ENCODE assay signal across 11 cellular contexts in genomic region chr17:78665385-78665951, GRCh38.
DNase-seq lines count a peak whose midpoint lies in the region; ATAC-seq and TF ChIP-seq lines count a peak whose summit lies in the region.
"Had no signal": no experiment of that assay in that cellular context is flagged by ENCODE, and none has a peak within 500 bp of the region (broad histone marks: within the 10 kb centered on the region; RNA-seq: fewer than 3 reads in every experiment).

No MANE protein-coding gene starts in this region.

- CTCF ChIA-PET in Caco-2 (lab: Charles Lee) = interaction anchor here (0.6 to 1.9 kb wide), 2 partner anchors 169 to 389 kb away, joined by 6 read pairs; no protein-coding TSS in a partner anchor

- TF ChIP-seq EP300 in sigmoid colon (IDR thresholded peaks at IDR 0.05) = no peak
- no peak for TF ChIP-seq EP300 in esophagus muscularis mucosa (IDR thresholded peaks at IDR 0.05)

- POLR2A ChIA-PET in Caco-2 (lab: Charles Lee) = interaction anchor here (1.0 kb wide), 1 partner anchor 21 kb away, joined by 3 read pairs; no protein-coding TSS in a partner anchor

- H3K4me3 ChIP-seq in Caco-2 (ENCODE audit: low read depth, low read length) = no peak overlapping the region
- no peak overlapping the region for H3K4me3 ChIP-seq in RWPE2 (ENCODE audit: severe bottlenecking)
- H3K4me3 ChIP-seq in esophagus squamous epithelium = no peak overlapping the region
- no peak overlapping the region for H3K4me3 ChIP-seq in sigmoid colon
- H3K4me3 ChIP-seq in esophagus muscularis mucosa = no peak overlapping the region

- H3K9me3 ChIP-seq in Caco-2 = no peaks in the 10 kb centered on the region
- H3K9me3 ChIP-seq in RWPE2 (ENCODE audit: severe bottlenecking) = no peaks in the 10 kb centered on the region
- H3K9me3 ChIP-seq in esophagus squamous epithelium = no peaks in the 10 kb centered on the region
- no peaks in the 10 kb centered on the region for H3K9me3 ChIP-seq in sigmoid colon
- H3K9me3 ChIP-seq in esophagus muscularis mucosa = no peaks in the 10 kb centered on the region

- H3K27ac Mint-ChIP-seq in Caco-2 (ENCODE audit: unreplicated experiment) = peak overlapping the region; percentile 72

- no peak for TF ChIP-seq CTCF in Caco-2 (IDR thresholded peaks at IDR 0.05; ENCODE audit: insufficient read depth in 1 of 2, low read depth in 1 of 2, low read length in 1 of 2, severe bottlenecking in 1 of 2, unreplicated experiment in 1 of 2)
- no peak for TF ChIP-seq CTCF in RWPE2 (IDR thresholded peaks at IDR 0.05; ENCODE audit: poor library complexity, severe bottlenecking)
- TF ChIP-seq CTCF in esophagus squamous epithelium (IDR thresholded peaks at IDR 0.05) = no peak
- no peak for TF ChIP-seq CTCF in sigmoid colon (IDR thresholded peaks at IDR 0.05)
- no peak for TF ChIP-seq CTCF in esophagus muscularis mucosa (IDR thresholded peaks at IDR 0.05)

- BruUV-seq in Caco-2 (replicated peaks; lab: Mats Ljungman, UMichigan) = no TSS peak

- H3K4me3 Mint-ChIP-seq in Caco-2 (ENCODE audit: unreplicated experiment) = no peak overlapping the region

- peaks cover 11% of the 10 kb centered on the region for H3K36me3 Mint-ChIP-seq in Caco-2 (ENCODE audit: insufficient read depth, unreplicated experiment)

- H3K27ac ChIP-seq in RWPE2 (ENCODE audit: poor library complexity, severe bottlenecking) = peak overlapping the region; percentile 1
- H3K27ac ChIP-seq in esophagus squamous epithelium = peak overlapping the region in 3 of 4 donors; percentile 10 to 63 (median 23)
- peak overlapping the region in 3 of 4 donors; percentile 11 to 41 (median 24) for H3K27ac ChIP-seq in sigmoid colon
- H3K27ac ChIP-seq in esophagus muscularis mucosa (replicated peaks in 1 of 4) = peak overlapping the region in 2 of 4 donors; percentile 22 to 23
- H3K27ac ChIP-seq: foreskin keratinocyte had no signal

- no peak for ATAC-seq in RWPE2 (ENCODE audit: low read depth)
- ATAC-seq: foreskin keratinocyte had no signal

- intact Hi-C loops in Caco-2 (cut with micrococcal nuclease; ENCODE audit: unreplicated experiment) (no loop called here), esophagus squamous epithelium (cut with DNase I) (no loop called here), sigmoid colon (cut with DNase I) (no loop called here), esophagus muscularis mucosa (cut with DNase I) (no loop called here), head of caudate nucleus (cut with DNase I) (no loop called here)

- no peaks in the 10 kb centered on the region for H3K27me3 ChIP-seq in Caco-2 (replicated peaks; ENCODE audit: control insufficient read depth, insufficient read depth, low read length)
- H3K27me3 ChIP-seq in RWPE2 (ENCODE audit: insufficient read depth, poor library complexity, severe bottlenecking) = no peaks in the 10 kb centered on the region
- H3K27me3 ChIP-seq in esophagus squamous epithelium = no peaks in the 10 kb centered on the region
- H3K27me3 ChIP-seq in sigmoid colon = no peaks in the 10 kb centered on the region
- H3K27me3 ChIP-seq in esophagus muscularis mucosa = no peaks in the 10 kb centered on the region
- H3K27me3 ChIP-seq: foreskin keratinocyte had no signal

- H3K4me1 ChIP-seq in Caco-2 = peaks cover 33% of the 10 kb centered on the region
- peaks cover 31% of the 10 kb centered on the region for H3K4me1 ChIP-seq in RWPE2 (ENCODE audit: insufficient read depth, poor library complexity, severe bottlenecking)
- H3K4me1 ChIP-seq in esophagus squamous epithelium = peaks cover 12 to 45% (median 17%) of the 10 kb centered on the region in 3 donors
- peaks cover 0 to 8% (median 0%) of the 10 kb centered on the region in 4 donors for H3K4me1 ChIP-seq in sigmoid colon
- peaks cover 21 to 28% (median 23%) of the 10 kb centered on the region in 4 donors for H3K4me1 ChIP-seq in esophagus muscularis mucosa

- no peak for TF ChIP-seq POLR2A in esophagus squamous epithelium (IDR thresholded peaks at IDR 0.05)
- TF ChIP-seq POLR2A in sigmoid colon (IDR thresholded peaks at IDR 0.05) = no peak
- TF ChIP-seq POLR2A in esophagus muscularis mucosa (IDR thresholded peaks at IDR 0.05; ENCODE audit: low read depth) = no peak

- peaks cover 22% of the 10 kb centered on the region for H3K4me1 Mint-ChIP-seq in Caco-2 (ENCODE audit: low read depth, unreplicated experiment)

- no peak for DNase-seq in Caco-2
- DNase-seq in RWPE2 (ENCODE audit: low spot score) = no peak
- no peak for DNase-seq in esophagus squamous epithelium (lab: John Stamatoyannopoulos, UW)
- DNase-seq in sigmoid colon = no peak
- DNase-seq in GF-D8 (lab: John Stamatoyannopoulos, UW) = no peak
- no peak for DNase-seq in esophagus muscularis mucosa (ENCODE audit: extremely low spot score)
- DNase-seq in head of caudate nucleus = no peak
- DNase-seq: DMS 273 treated with DMSO at 0.1 percent for 48 hours, foreskin keratinocyte, HCEC 1CT, NCI-H2171 treated with DMSO at 0.1 percent for 48 hours had no signal

- no peaks in the 10 kb centered on the region for H3K27me3 Mint-ChIP-seq in Caco-2 (ENCODE audit: insufficient read depth, unreplicated experiment)

- H3K9me3 Mint-ChIP-seq in Caco-2 (ENCODE audit: unreplicated experiment) = no peaks in the 10 kb centered on the region

- WGBS in esophagus squamous epithelium, 2 donors = 56 to 70% methylated on average over 15 of the region's 15 CpGs
- 61 to 76% methylated on average over 15 of the region's 15 CpGs for WGBS in sigmoid colon, 2 donors
- WGBS in esophagus muscularis mucosa = 62% methylated on average over 15 of the region's 15 CpGs

- no peaks in the 10 kb centered on the region for H3K36me3 ChIP-seq in Caco-2 (ENCODE audit: control insufficient read depth, insufficient read depth, low read length)
- no peaks in the 10 kb centered on the region for H3K36me3 ChIP-seq in RWPE2 (ENCODE audit: low read depth)
- no peaks in the 10 kb centered on the region for H3K36me3 ChIP-seq in esophagus squamous epithelium
- H3K36me3 ChIP-seq in sigmoid colon = no peaks in the 10 kb centered on the region
- no peaks in the 10 kb centered on the region for H3K36me3 ChIP-seq in esophagus muscularis mucosa
